1 cellular context compared by ENCODE assay signal in genomic region chr11:70324354-70325115, GRCh38.
TF ChIP-seq lines count a peak whose summit lies in the region.

No MANE protein-coding gene starts in this region.

TF ChIP-seq in WTC11, 78 proteins besides CTCF, POLR2A, EP300 and RAD21 (continued from another document):
- TF ChIP-seq E2F1 (CRISPR knock-in tag; IDR thresholded peaks at IDR 0.05) (no peak), ELF4 (CRISPR knock-in tag; IDR thresholded peaks at IDR 0.05; ENCODE audit: low read depth) (no peak), PRRX2 (CRISPR knock-in tag; IDR thresholded peaks at IDR 0.05) (no peak), ZNF396 (CRISPR knock-in tag; IDR thresholded peaks at IDR 0.05; ENCODE audit: borderline replicate concordance) (no peak), ATF1 (CRISPR knock-in tag; IDR thresholded peaks at IDR 0.05) (no peak), TP53 (CRISPR knock-in tag; IDR thresholded peaks at IDR 0.05) (no peak), NFE2L1 (CRISPR knock-in tag; IDR thresholded peaks at IDR 0.05) (no peak), MAX (CRISPR knock-in tag; IDR thresholded peaks at IDR 0.05) (no peak), KAT7 (CRISPR knock-in tag; IDR thresholded peaks at IDR 0.05; ENCODE audit: borderline replicate concordance) (no peak), MLX (CRISPR knock-in tag; IDR thresholded peaks at IDR 0.05) (no peak)
TF ChIP-seq in WTC11: peak in this region for 0.
